Comparison of ENCODE assay signal across 31 cellular contexts in the genomic region with DNA sequence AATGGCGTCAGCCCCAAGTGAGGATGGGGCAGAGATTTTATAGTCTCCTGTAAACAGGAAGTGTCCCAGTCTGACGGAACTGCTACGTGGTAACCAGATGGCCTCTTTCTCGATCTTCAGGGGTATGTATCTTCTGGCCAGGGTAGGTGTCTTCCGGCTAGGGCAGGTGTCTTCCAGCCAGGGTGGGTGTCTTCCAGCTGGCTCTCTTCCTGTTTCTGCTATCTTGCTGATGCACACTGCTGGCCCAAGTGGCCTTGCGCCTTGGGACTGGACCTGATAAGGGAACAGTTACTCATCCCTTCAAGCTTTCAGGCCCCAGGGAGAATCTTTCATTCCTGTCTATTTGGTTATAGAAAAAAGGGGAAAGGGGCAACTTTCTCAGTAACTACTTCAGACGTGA.
"Had no signal": no experiment of that assay in that cellular context is flagged by ENCODE, and none has a peak within 500 bp of the region (broad histone marks: within the 10 kb centered on the region; RNA-seq: fewer than 3 reads in every experiment).

No MANE protein-coding gene starts in this region.

- H3K9me3 ChIP-seq: body of pancreas, gastrocnemius medialis, heart left ventricle had no signal

- H3K27me3 ChIP-seq: body of pancreas, esophagus muscularis mucosa, foreskin keratinocyte, gastrocnemius medialis had no signal

- DNase-seq: activated CD4-positive, alpha-beta memory T cell treated with anti-CD3 and anti-CD28 coated beads, Interleukin-2, amount 10 ng/mL, durations not matched to agents 7 days and 5 days; activated CD4-positive, alpha-beta T cell treated with anti-CD3 and anti-CD28 coated beads for 36 hours; activated CD4-positive, alpha-beta T cell treated with anti-CD3 and anti-CD28 coated beads, Interleukin-2, amount 10 ng/mL, durations not matched to agents 24 days and 14 days; activated CD4-positive, alpha-beta T cell treated with anti-CD3 and anti-CD28 coated beads, Interleukin-2, amount 50 U/mL, for 4 hours; activated CD4-positive, CD25-positive, alpha-beta regulatory T cell; activated CD4-positive, CD25-positive, alpha-beta regulatory T cell treated with anti-CD3 and anti-CD28 coated beads, Interleukin-2, amount 50 U/mL, for 72 hours; activated CD8-positive, alpha-beta memory T cell treated with anti-CD3 and anti-CD28 coated beads for 24 hours; activated effector memory CD4-positive, alpha-beta T cell treated with Interleukin-2 at 50 U/mL for 16 hours; activated gamma-delta T cell treated with Interleukin-2 at 50 U/mL for 16 hours; activated naive CD4-positive, alpha-beta T cell treated with anti-CD3 and anti-CD28 coated beads, Interleukin-2, amount 50 U/mL, for 16 hours; activated naive CD4-positive, alpha-beta T cell treated with Interleukin-2 at 50 U/mL for 16 hours; activated T-cell treated with anti-CD3 and anti-CD28 coated beads, Interleukin-2, amount 50 U/mL, for 4 hours; amygdala; aorta; body of pancreas; caudate nucleus; cortex of kidney; dermis blood vessel endothelial cell; effector CD4-positive, alpha-beta T cell; effector memory CD8-positive, alpha-beta T cell; erythroblast; foreskin keratinocyte; gastrocnemius medialis; glutamatergic neuron; heart left ventricle; T-helper 1 cell; T-helper 17 cell; T1000 had no signal

- H3K36me3 ChIP-seq: esophagus muscularis mucosa, gastrocnemius medialis, heart left ventricle had no signal

- ATAC-seq: activated CD4-positive, alpha-beta T cell treated with anti-CD3 and anti-CD28 coated beads for 36 hours; activated T-cell treated with anti-CD3 and anti-CD28 coated beads, Interleukin-2, amount 50 U/mL, for 4 hours; activated T-helper 17 cell treated with anti-CD3 and anti-CD28 coated beads, Interleukin-2, amount 50 U/mL, for 72 hours; body of pancreas; effector memory CD8-positive, alpha-beta T cell; foreskin keratinocyte; gastrocnemius medialis; heart left ventricle; T-helper 17 cell had no signal

- H3K4me1 ChIP-seq: body of pancreas, esophagus muscularis mucosa, foreskin keratinocyte, gastrocnemius medialis, heart left ventricle had no signal

- H3K4me3 ChIP-seq: body of pancreas, esophagus muscularis mucosa, gastrocnemius medialis, heart left ventricle had no signal

- H3K27ac ChIP-seq: body of pancreas, esophagus muscularis mucosa, foreskin keratinocyte, gastrocnemius medialis, heart left ventricle had no signal

- FAIRE-seq: colon had no signal
